9 cellular contexts compared by ENCODE assay signal in genomic region chr11:64746486-64746885, GRCh38. TPM values are rescaled to one million over a fixed set of nuclear protein-coding genes. Genes with fewer than 3 reads are reported as not detected.
A peak's percentile ranks its signal among the peaks of the same experiment; 100 is the strongest.
DNase-seq lines count a peak whose midpoint lies in the region; ATAC-seq and TF ChIP-seq lines count a peak whose summit lies in the region.
"Had no signal": no experiment of that assay in that cellular context is flagged by ENCODE, and none has a peak within 500 bp of the region (broad histone marks: within the 10 kb centered on the region; RNA-seq: fewer than 3 reads in every experiment).

No MANE protein-coding gene starts in this region.

- H3K4me2 ChIP-seq in mesenchymal stem cell (ENCODE audit: low read length, poor library complexity, severe bottlenecking) = no peak overlapping the region

- DNase-seq in activated T-cell treated with anti-CD3 and anti-CD28 coated beads, Interleukin-2, amount 50 U/mL, for 4 hours = no peak
- DNase-seq in activated T-cell treated with anti-CD3 and anti-CD28 coated beads for 4 hours = no peak
- no peak for DNase-seq in adrenal gland
- no peak for DNase-seq in mesenchymal stem cell
- no peak for DNase-seq in tibial artery
- DNase-seq in occipital lobe (lab: John Stamatoyannopoulos, UW) = no peak
- no peak for DNase-seq in NCI-H2107 (lab: John Stamatoyannopoulos, UW)
- DNase-seq: effector CD4-positive, alpha-beta T cell had no signal

- no peak overlapping the region for H2BK5ac ChIP-seq in mesenchymal stem cell (ENCODE audit: low read depth, low read length, poor library complexity, severe bottlenecking)

- H3K27me3 ChIP-seq in adrenal gland = peaks cover 8% of the 10 kb centered on the region
- peaks cover 42% of the 10 kb centered on the region in 2 experiments for H3K27me3 ChIP-seq in mesenchymal stem cell (ENCODE audit: control insufficient read depth in 1 of 2, insufficient read depth in 1 of 2, low read length in 2 of 2)
- H3K27me3 ChIP-seq in tibial artery = no peaks in the 10 kb centered on the region

- no peak for TF ChIP-seq POLR2A in adrenal gland (IDR thresholded peaks at IDR 0.05)

- H3K9me3 ChIP-seq in adrenal gland (replicated peaks in 1 of 3) (no peaks in the 10 kb centered on the region), mesenchymal stem cell (ENCODE audit: control insufficient read depth, low read length) (no peaks in the 10 kb centered on the region), tibial artery (no peaks in the 10 kb centered on the region)

- no peak overlapping the region for H3K4ac ChIP-seq in mesenchymal stem cell (ENCODE audit: low read depth in 1 of 2, low read length in 2 of 2)

- H2BK12ac ChIP-seq in mesenchymal stem cell (ENCODE audit: low read length in 2 of 2) = no peak overlapping the region

- no peaks in the 10 kb centered on the region for H3K27me3 Mint-ChIP-seq in activated T-cell treated with anti-CD3 and anti-CD28 coated beads, Interleukin-2, amount 50 U/mL, for 4 hours (ENCODE audit: low read depth)

- H3K4me1 ChIP-seq in adrenal gland (replicated peaks in 1 of 2) = peaks cover 15 to 39% of the 10 kb centered on the region in 2 donors
- H3K4me1 ChIP-seq in mesenchymal stem cell (ENCODE audit: control insufficient read depth, insufficient read depth, low read depth, low read length) = peaks cover 43% of the 10 kb centered on the region
- peaks cover 0 to 48% (median 30%) of the 10 kb centered on the region in 4 donors for H3K4me1 ChIP-seq in tibial artery

- ATAC-seq in activated T-cell treated with anti-CD3 and anti-CD28 coated beads, Interleukin-2, amount 50 U/mL, for 4 hours = no peak
- no peak for ATAC-seq in HG03108 (IDR thresholded peaks at IDR 0.05; ENCODE audit: unreplicated experiment)

- no peak overlapping the region for H2AFZ ChIP-seq in mesenchymal stem cell (ENCODE audit: low read depth, low read length)

- WGBS in adrenal gland, 4 donors = 77 to 88% (median 83%) methylated on average over 5 to 10 of the region's 10 CpGs
- WGBS in mesenchymal stem cell = 88% methylated on average over 8 of the region's 10 CpGs

- H3K14ac ChIP-seq in mesenchymal stem cell (ENCODE audit: low read length in 2 of 2) = no peak overlapping the region

- H3K9me3 Mint-ChIP-seq in activated T-cell treated with anti-CD3 and anti-CD28 coated beads, Interleukin-2, amount 50 U/mL, for 4 hours = no peaks in the 10 kb centered on the region

- no peak overlapping the region for H3K23ac ChIP-seq in mesenchymal stem cell (ENCODE audit: low read length in 2 of 2)

- H3K36me3 ChIP-seq in adrenal gland (replicated peaks in 1 of 2) = no peaks in the 10 kb centered on the region
- H3K36me3 ChIP-seq in mesenchymal stem cell (ENCODE audit: control insufficient read depth in 1 of 2, insufficient read depth in 2 of 2, low read depth in 1 of 2, low read length in 2 of 2) = peaks cover 0 to 3% of the 10 kb centered on the region in 2 experiments
- H3K36me3 ChIP-seq in tibial artery = peaks cover 10 to 17% (median 12%) of the 10 kb centered on the region in 3 donors

- no peak overlapping the region for H2BK15ac ChIP-seq in mesenchymal stem cell (ENCODE audit: low read depth, poor library complexity, severe bottlenecking)

- no peak overlapping the region for H2BK120ac ChIP-seq in mesenchymal stem cell (ENCODE audit: low read depth, low read length)

- H2AK5ac ChIP-seq in mesenchymal stem cell (ENCODE audit: low read length, severe bottlenecking) = no peak overlapping the region

- peak overlapping the region; percentile 19 for H3K4me3 Mint-ChIP-seq in activated T-cell treated with anti-CD3 and anti-CD28 coated beads, Interleukin-2, amount 50 U/mL, for 4 hours

- H3K27ac ChIP-seq in adrenal gland (peak overlapping the region in 4 of 5 donors; percentile 36 to 91 (median 58)), mesenchymal stem cell (ENCODE audit: low read length, poor library complexity, severe bottlenecking) (no peak overlapping the region), tibial artery (peak overlapping the region; percentile 92 to 97)

- no peaks in the 10 kb centered on the region for H3K79me1 ChIP-seq in mesenchymal stem cell (replicated peaks; ENCODE audit: low read length, poor library complexity, severe bottlenecking)

- no peak overlapping the region for H4K8ac ChIP-seq in mesenchymal stem cell (ENCODE audit: low read length)

- peaks cover 2% of the 10 kb centered on the region for H3K36me3 Mint-ChIP-seq in activated T-cell treated with anti-CD3 and anti-CD28 coated beads, Interleukin-2, amount 50 U/mL, for 4 hours (ENCODE audit: insufficient read depth)

- H3K4me3 ChIP-seq in adrenal gland (no peak overlapping the region), mesenchymal stem cell (ENCODE audit: insufficient read depth in 1 of 2, low read depth in 1 of 2, low read length in 2 of 2) (no peak overlapping the region), tibial artery (peak overlapping the region; percentile 79 to 87)

- H3K4me1 Mint-ChIP-seq in activated T-cell treated with anti-CD3 and anti-CD28 coated beads, Interleukin-2, amount 50 U/mL, for 4 hours (ENCODE audit: low read depth) = peaks cover 34% of the 10 kb centered on the region

- H3K18ac ChIP-seq in mesenchymal stem cell (ENCODE audit: low read depth in 1 of 2, low read length in 2 of 2) = no peak overlapping the region

- intact Hi-C loops in adrenal gland (cut with DNase I) = no loop called here
- intact Hi-C loops in tibial artery (cut with DNase I; ENCODE audit: low total_unique reads) = no loop called here

- H3K9ac ChIP-seq in mesenchymal stem cell (ENCODE audit: low read length) = no peak overlapping the region

- no peak for TF ChIP-seq CTCF in adrenal gland (IDR thresholded peaks at IDR 0.05)
- no peak for TF ChIP-seq CTCF in tibial artery (IDR thresholded peaks at IDR 0.05)

- H4K91ac ChIP-seq in mesenchymal stem cell (ENCODE audit: low read length) = peak overlapping the region; percentile 7

RNA-seq across cellular contexts. Expression of gene RASGRP2, which starts 2.5 kb away (rescaled TPM):
- total RNA-seq in activated T-cell treated with anti-CD3 and anti-CD28 coated beads, Interleukin-2, amount 50 U/mL, for 4 hours = 1 to 10 TPM; 2.6 to 3.7 (median 2.9) TPM
- total RNA-seq in adrenal gland (10 to 100 TPM in 5 of 8 donors, 1 to 10 TPM in 3; 3.6 to 23.9 (median 12.3) TPM), occipital lobe (36.7 TPM)
- polyA plus RNA-seq in adrenal gland = 10 to 100 TPM in 2 of 3 donors, 1 to 10 TPM in 1; 5.4 to 81.9 (median 35.0) TPM
- polyA plus RNA-seq in mesenchymal stem cell (2013, experiment 1 of 2) = 0.70 TPM
- polyA plus RNA-seq in mesenchymal stem cell (2013, experiment 2 of 2) = 1.0 TPM

RNA-seq across cellular contexts. Expression of gene PYGM, which starts 13.3 kb away (rescaled TPM):
- total RNA-seq in activated T-cell treated with anti-CD3 and anti-CD28 coated beads, Interleukin-2, amount 50 U/mL, for 4 hours = 1 to 10 TPM; 1.7 to 2.7 (median 2.1) TPM
- total RNA-seq in adrenal gland (10 to 100 TPM in 1 of 8 donors, 1 to 10 TPM in 7; 1.8 to 10.1 (median 3.8) TPM), occipital lobe (1.2 TPM)
- 1 to 10 TPM; 2.4 to 5.1 (median 4.8) TPM for polyA plus RNA-seq in adrenal gland
- 0.18 TPM for polyA plus RNA-seq in mesenchymal stem cell (2013, experiment 1 of 2)
- polyA plus RNA-seq in mesenchymal stem cell (2013, experiment 2 of 2) = 0.21 TPM

RNA-seq across cellular contexts. Expression of gene NRXN2, which starts 23.5 kb away (rescaled TPM):
- total RNA-seq in activated T-cell treated with anti-CD3 and anti-CD28 coated beads, Interleukin-2, amount 50 U/mL, for 4 hours = 1 to 10 TPM in 1 of 3 donors, under 1 TPM in 2; 0.16 to 1.0 (median 0.71) TPM
- total RNA-seq in adrenal gland = 10 to 100 TPM in 3 of 8 donors, 1 to 10 TPM in 5; 1.7 to 17.1 (median 4.3) TPM
- polyA plus RNA-seq in adrenal gland = 10 to 100 TPM in 1 of 3 donors, 1 to 10 TPM in 2; 3.3 to 13.6 (median 6.2) TPM
- polyA plus RNA-seq in mesenchymal stem cell (2013, experiment 1 of 2) = 0.06 TPM
- 0.15 TPM for polyA plus RNA-seq in mesenchymal stem cell (2013, experiment 2 of 2)
- total RNA-seq in occipital lobe = 219 TPM

RNA-seq across cellular contexts. Expression of gene SF1, which starts 31.9 kb away (rescaled TPM):
- total RNA-seq in activated T-cell treated with anti-CD3 and anti-CD28 coated beads, Interleukin-2, amount 50 U/mL, for 4 hours = 100 to 1,000 TPM; 549 to 586 (median 553) TPM
- total RNA-seq in adrenal gland = 100 to 1,000 TPM; 109 to 395 (median 253) TPM
- polyA plus RNA-seq in adrenal gland = 100 to 1,000 TPM; 150 to 197 (median 178) TPM
- 124 TPM for polyA plus RNA-seq in mesenchymal stem cell (2013, experiment 1 of 2)
- polyA plus RNA-seq in mesenchymal stem cell (2013, experiment 2 of 2) = 118 TPM
- total RNA-seq in occipital lobe = 80.0 TPM

RNA-seq across cellular contexts. Expression of gene MAP4K2, which starts 56.5 kb away (rescaled TPM):
- 10 to 100 TPM; 42.2 to 51.5 (median 43.7) TPM for total RNA-seq in activated T-cell treated with anti-CD3 and anti-CD28 coated beads, Interleukin-2, amount 50 U/mL, for 4 hours
- total RNA-seq in adrenal gland (10 to 100 TPM; 12.9 to 34.8 (median 19.0) TPM), occipital lobe (9.8 TPM)
- 10 to 100 TPM in 2 of 3 donors, 1 to 10 TPM in 1; 6.4 to 57.7 (median 27.7) TPM for polyA plus RNA-seq in adrenal gland
- 12.3 TPM for polyA plus RNA-seq in mesenchymal stem cell (2013, experiment 1 of 2)
- 13.7 TPM for polyA plus RNA-seq in mesenchymal stem cell (2013, experiment 2 of 2)

Comparison
In these comparisons a context has a peak if more than half of its experiments do, and no peak if none do; other contexts are left out.
1. H3K4me3 ChIP-seq: peak in tibial artery (2 of 2); none in adrenal gland (0 of 4) and mesenchymal stem cell (0 of 2).
2. RNA of gene NRXN2, which starts 23.5 kb away (total RNA-seq): 219 TPM in occipital lobe (single experiment); 1.7 to 17.1 TPM in adrenal gland and 0.16 to 1.0 TPM in activated T-cell treated with anti-CD3 and anti-CD28 coated beads, Interleukin-2, amount 50 U/mL, for 4 hours; every median in the first group is over 10 times any median in the second.